In genomic region chr13:24625870-24626419, GRCh38 we compare ENCODE assay signal across 13 cellular contexts. TPM values are rescaled to one million over a fixed set of nuclear protein-coding genes. Genes with fewer than 3 reads are reported as not detected.
DNase-seq lines count a peak whose midpoint lies in the region; ATAC-seq and TF ChIP-seq lines count a peak whose summit lies in the region.
"Had no signal": no experiment of that assay in that cellular context is flagged by ENCODE, and none has a peak within 500 bp of the region (broad histone marks: within the 10 kb centered on the region; RNA-seq: fewer than 3 reads in every experiment).

No MANE protein-coding gene starts in this region.

- H3K4me3 ChIP-seq in coronary artery: no peak overlapping the region
- no peak overlapping the region for H3K4me3 ChIP-seq in tibial nerve
- H3K4me3 ChIP-seq: adrenal gland had no signal

- no peaks in the 10 kb centered on the region for H3K36me3 ChIP-seq in tibial nerve
- H3K36me3 ChIP-seq: adrenal gland had no signal

- H3K4me1 ChIP-seq in tibial nerve: peaks cover 0 to 10% (median 0%) of the 10 kb centered on the region in 4 donors
- H3K4me1 ChIP-seq: adrenal gland had no signal

- 82 to 86% methylated on average over 7 of the region's 7 CpGs for WGBS in tibial nerve, 2 donors

- H3K27ac ChIP-seq in coronary artery: no peak overlapping the region
- H3K27ac ChIP-seq in tibial nerve: peak overlapping the region in 1 of 4 donors; percentile 20
- H3K27ac ChIP-seq: adrenal gland had no signal

- no peak for TF ChIP-seq POLR2A in tibial nerve (IDR thresholded peaks at IDR 0.05)

- H3K27me3 ChIP-seq in tibial nerve: no peaks in the 10 kb centered on the region
- H3K27me3 ChIP-seq: adrenal gland had no signal

- no peak for TF ChIP-seq EP300 in tibial nerve (IDR thresholded peaks at IDR 0.05)

- TF ChIP-seq CTCF in coronary artery (IDR thresholded peaks at IDR 0.05) (no peak), tibial nerve (IDR thresholded peaks at IDR 0.05) (no peak)

- DNase-seq in D341Med (ENCODE audit: low spot score) (peak; percentile 6), NCI-H526 treated with DMSO at 0.1 percent for 48 hours (lab: John Stamatoyannopoulos, UW) (peak; percentile 36), left colon (no peak), coronary artery (ENCODE audit: low spot score) (no peak), dedifferentiated amniotic fluid mesenchymal stem cell (ENCODE audit: extremely low spot score) (no peak), tibial nerve (ENCODE audit: low spot score in 2 of 2) (no peak), NCI-H1092 treated with DMSO at 0.1 percent for 48 hours (lab: John Stamatoyannopoulos, UW) (no peak)
- DNase-seq: adrenal gland; DMS79; Karpas-422; stimulated activated CD4-positive, alpha-beta T cell treated with anti-CD3 and anti-CD28 coated beads, Interleukin-4, amount 100 ng/mL, for 4 hours had no signal

- intact Hi-C loops in left colon (cut with DNase I, micrococcal nuclease): no loop called here

- ATAC-seq in GM19395 (IDR thresholded peaks at IDR 0.05; ENCODE audit: unreplicated experiment) (peak; percentile 64), left colon (peak; percentile 60)
- ATAC-seq: Right ventricle myocardium inferior had no signal

- H3K9me3 ChIP-seq in tibial nerve: no peaks in the 10 kb centered on the region
- H3K9me3 ChIP-seq: adrenal gland had no signal

RNA-seq across cellular contexts. Expression of gene ATP12A, which starts 54.3 kb away (rescaled TPM):
- under 1 TPM in 1 of 2 donors, not detected in 1; 0.64 TPM for total RNA-seq in left colon
- not detected for total RNA-seq in tibial nerve
- total RNA-seq: Right ventricle myocardium inferior had no signal

Comparison
In these comparisons a context has a peak if more than half of its experiments do, and no peak if none do; other contexts are left out.
1. DNase-seq: peak in D341Med (single experiment) and NCI-H526 treated with DMSO at 0.1 percent for 48 hours (single experiment); none in left colon (0 of 2), coronary artery (single experiment), dedifferentiated amniotic fluid mesenchymal stem cell (single experiment), tibial nerve (0 of 2) and NCI-H1092 treated with DMSO at 0.1 percent for 48 hours (single experiment).